In genomic region chr1:220962031-220962751, GRCh38 we compare ENCODE assay signal across 14 cellular contexts.
DNase-seq lines count a peak whose midpoint lies in the region; ATAC-seq and TF ChIP-seq lines count a peak whose summit lies in the region.
"Had no signal": no experiment of that assay in that cellular context is flagged by ENCODE, and none has a peak within 500 bp of the region (broad histone marks: within the 10 kb centered on the region; RNA-seq: fewer than 3 reads in every experiment).

No MANE protein-coding gene starts in this region.

- no peak overlapping the region for H3K4me3 Mint-ChIP-seq in activated naive CD8-positive, alpha-beta T cell treated with anti-CD3 and anti-CD28 coated beads, Interleukin-2, amount 50 U/mL, for 24 hours
- H3K4me3 Mint-ChIP-seq: activated CD8-positive, alpha-beta T cell treated with anti-CD3 and anti-CD28 coated beads for 36 hours; nephron progenitor cell had no signal

- no peaks in the 10 kb centered on the region for H3K4me1 Mint-ChIP-seq in activated naive CD8-positive, alpha-beta T cell treated with anti-CD3 and anti-CD28 coated beads, Interleukin-2, amount 50 U/mL, for 24 hours

- no peaks in the 10 kb centered on the region for H3K9me3 Mint-ChIP-seq in activated naive CD8-positive, alpha-beta T cell treated with anti-CD3 and anti-CD28 coated beads, Interleukin-2, amount 50 U/mL, for 24 hours

- TF ChIP-seq EP300 in gastroesophageal sphincter (IDR thresholded peaks at IDR 0.05) = no peak

- H3K27ac Mint-ChIP-seq in activated naive CD8-positive, alpha-beta T cell treated with anti-CD3 and anti-CD28 coated beads, Interleukin-2, amount 50 U/mL, for 24 hours = no peak overlapping the region
- H3K27ac Mint-ChIP-seq: activated CD8-positive, alpha-beta T cell treated with anti-CD3 and anti-CD28 coated beads for 36 hours; nephron progenitor cell had no signal

- intact Hi-C loops in left cardiac atrium (cut with DNase I) (no loop called here), left ventricle myocardium inferior (cut with micrococcal nuclease) (no loop called here), vagina (cut with DNase I) (no loop called here)

- H3K4me3 ChIP-seq in left ventricle myocardium inferior (no peak overlapping the region), gastroesophageal sphincter (no peak overlapping the region), vagina (no peak overlapping the region)
- H3K4me3 ChIP-seq: body of pancreas, heart right ventricle had no signal

- H3K9me3 ChIP-seq in left ventricle myocardium inferior (replicated peaks) (peaks cover 18% of the 10 kb centered on the region), gastroesophageal sphincter (peaks cover 0 to 9% (median 0%) of the 10 kb centered on the region in 3 donors), vagina (no peaks in the 10 kb centered on the region)
- H3K9me3 ChIP-seq: body of pancreas had no signal

- peaks cover 4% of the 10 kb centered on the region for H3K4me1 ChIP-seq in left ventricle myocardium inferior
- no peaks in the 10 kb centered on the region for H3K4me1 ChIP-seq in gastroesophageal sphincter
- H3K4me1 ChIP-seq in vagina = no peaks in the 10 kb centered on the region
- H3K4me1 ChIP-seq: body of pancreas had no signal

- H3K27me3 Mint-ChIP-seq in activated naive CD8-positive, alpha-beta T cell treated with anti-CD3 and anti-CD28 coated beads, Interleukin-2, amount 50 U/mL, for 24 hours = no peaks in the 10 kb centered on the region
- H3K27me3 Mint-ChIP-seq: activated CD8-positive, alpha-beta T cell treated with anti-CD3 and anti-CD28 coated beads for 36 hours had no signal

- H3K27me3 ChIP-seq in left ventricle myocardium inferior (ENCODE audit: low read depth) (no peaks in the 10 kb centered on the region), gastroesophageal sphincter (no peaks in the 10 kb centered on the region), vagina (no peaks in the 10 kb centered on the region)
- H3K27me3 ChIP-seq: body of pancreas, heart right ventricle had no signal

- 29% methylated on average over 1 of the region's 1 CpG for WGBS in gastroesophageal sphincter (ENCODE audit: low coverage in 1 of 2), 2 donors

- H3K36me3 ChIP-seq in left ventricle myocardium inferior (no peaks in the 10 kb centered on the region), gastroesophageal sphincter (no peaks in the 10 kb centered on the region), vagina (no peaks in the 10 kb centered on the region)
- H3K36me3 ChIP-seq: heart right ventricle had no signal

- ATAC-seq in left cardiac atrium (peak; percentile 61 to 86), gastroesophageal sphincter (peak; percentile 79)
- no peak for ATAC-seq in activated naive CD8-positive, alpha-beta T cell treated with anti-CD3 and anti-CD28 coated beads, Interleukin-2, amount 50 U/mL, for 24 hours
- ATAC-seq: activated CD8-positive, alpha-beta T cell treated with anti-CD3 and anti-CD28 coated beads for 36 hours; body of pancreas; Right ventricle myocardium inferior had no signal

- DNase-seq in left cardiac atrium = no peak
- no peak for DNase-seq in left ventricle myocardium inferior
- peak; percentile 34 for DNase-seq in T1000 (lab: John Stamatoyannopoulos, UW)
- DNase-seq in D341Med (ENCODE audit: low spot score) = no peak
- DNase-seq in NCI-H2227 treated with DMSO at 0.1 percent for 48 hours (lab: John Stamatoyannopoulos, UW) = no peak
- DNase-seq in activated naive CD8-positive, alpha-beta T cell treated with anti-CD3 and anti-CD28 coated beads, Interleukin-2, amount 50 U/mL, for 24 hours = no peak
- DNase-seq in vagina (ENCODE audit: extremely low spot score in 2 of 2) = no peak
- DNase-seq: activated CD8-positive, alpha-beta T cell treated with anti-CD3 and anti-CD28 coated beads for 36 hours; heart right ventricle; nephron progenitor cell; stimulated activated CD4-positive, alpha-beta T cell treated with anti-CD3 and anti-CD28 coated beads, Interleukin-1b, Interleukin-23, amount 100 ng/mL, for 48 hours had no signal

- no peak for TF ChIP-seq POLR2A in gastroesophageal sphincter (IDR thresholded peaks at IDR 0.05)
- TF ChIP-seq POLR2A in vagina (IDR thresholded peaks at IDR 0.05) = no peak

- H3K27ac ChIP-seq in left ventricle myocardium inferior (replicated peaks) (no peak overlapping the region), gastroesophageal sphincter (no peak overlapping the region), vagina (no peak overlapping the region)
- H3K27ac ChIP-seq: body of pancreas had no signal

- TF ChIP-seq CTCF in left ventricle myocardium inferior (IDR thresholded peaks at IDR 0.05; ENCODE audit: borderline replicate concordance) = no peak
- TF ChIP-seq CTCF in gastroesophageal sphincter (IDR thresholded peaks at IDR 0.05) = no peak
- TF ChIP-seq CTCF in vagina (IDR thresholded peaks at IDR 0.05) = no peak

- H3K36me3 Mint-ChIP-seq in activated naive CD8-positive, alpha-beta T cell treated with anti-CD3 and anti-CD28 coated beads, Interleukin-2, amount 50 U/mL, for 24 hours (ENCODE audit: low read depth) = no peaks in the 10 kb centered on the region
